ENCODE assay signal across 21 cellular contexts in the genomic region with DNA sequence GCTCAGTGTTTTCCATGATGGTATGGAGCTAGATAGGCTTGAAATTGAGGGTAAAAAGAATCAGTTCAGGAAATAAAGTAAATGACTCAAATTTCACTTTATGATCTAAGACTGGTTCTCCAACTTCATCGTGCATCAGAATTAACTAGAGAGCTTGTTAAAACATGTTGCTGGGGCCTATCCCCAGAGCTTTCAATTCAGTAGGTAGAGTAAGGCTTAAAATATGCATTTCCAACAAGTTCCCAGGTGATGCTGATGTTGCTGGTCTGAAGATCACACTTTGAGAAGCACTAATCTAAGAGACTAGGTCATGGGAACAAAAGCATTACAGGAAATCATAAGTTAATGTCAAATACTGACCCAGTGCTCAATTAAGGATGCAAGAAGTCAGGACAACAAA.
"Had no signal": no experiment of that assay in that cellular context is flagged by ENCODE, and none has a peak within 500 bp of the region (broad histone marks: within the 10 kb centered on the region; RNA-seq: fewer than 3 reads in every experiment).

No MANE protein-coding gene starts in this region.

- H3K4me3 ChIP-seq: colonic mucosa, gastrocnemius medialis, left lung, prostate gland, right atrium auricular region, stomach, thyroid gland had no signal

- H3K27ac ChIP-seq: colonic mucosa, gastrocnemius medialis, left lung, prostate gland, right atrium auricular region, stomach, thyroid gland had no signal

- ATAC-seq: gastrocnemius medialis; left cardiac atrium; left lung; naive thymus-derived CD8-positive, alpha-beta T cell; sciatic nerve; stimulated activated effector memory CD8-positive, alpha-beta T cell treated with anti-CD3 and anti-CD28 coated beads, Interleukin-12 subunit alpha, Interleukin-12 subunit beta, amount 100 ng/mL, for 72 hours had no signal

- H3K4me1 ChIP-seq: colonic mucosa, gastrocnemius medialis, left lung, prostate gland, right atrium auricular region, stomach, thyroid gland had no signal

- H3K27me3 ChIP-seq: colonic mucosa, gastrocnemius medialis, left lung, right atrium auricular region, stomach, thyroid gland had no signal

- DNase-seq: colonic mucosa; effector CD8-positive, alpha-beta T cell; endodermal cell; erythroblast; gastrocnemius medialis; head of caudate nucleus; left cardiac atrium; left lung; naive thymus-derived CD8-positive, alpha-beta T cell; nephron progenitor cell; nucleus accumbens; stimulated activated CD4-positive, alpha-beta T cell treated with anti-CD3 and anti-CD28 coated beads, Interleukin-2, amount 100 ng/mL, for 24 hours; stimulated activated CD4-positive, alpha-beta T cell treated with anti-CD3 and anti-CD28 coated beads, Interleukin-4, amount 100 ng/mL, for 24 hours; stimulated activated naive CD4-positive, alpha-beta T cell treated with Interleukin-2 at 50 U/mL for 16 hours; stomach; thyroid gland; trophoblast cell had no signal

- H3K36me3 ChIP-seq: colonic mucosa, gastrocnemius medialis, left lung, prostate gland, right atrium auricular region, stomach, thyroid gland had no signal

- H3K9me3 ChIP-seq: colonic mucosa, gastrocnemius medialis, left lung, prostate gland, right atrium auricular region, thyroid gland had no signal
